In the genomic region with DNA sequence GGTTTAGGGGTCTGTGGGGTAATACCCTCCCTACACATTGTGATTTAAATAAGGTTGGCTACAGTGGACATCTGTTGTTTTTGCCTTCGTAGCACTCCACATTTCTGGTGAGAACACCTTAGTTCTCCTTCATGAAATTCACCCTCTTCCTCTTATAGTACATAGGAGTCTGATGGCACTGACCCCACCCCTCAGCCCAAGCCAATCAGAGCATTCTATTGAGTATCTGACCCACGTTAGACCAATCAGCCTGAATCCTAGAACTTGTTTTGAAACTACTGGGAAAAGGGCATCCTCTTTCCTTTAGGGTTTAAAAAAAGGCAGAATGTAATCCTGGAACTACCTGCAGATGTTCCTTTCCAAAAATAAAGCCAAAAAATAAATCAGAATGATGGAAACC, we compare ENCODE assay signal across 12 cellular contexts. TPM values are rescaled to one million over a fixed set of nuclear protein-coding genes. Genes with fewer than 3 reads are reported as not detected.
"Had no signal": no experiment of that assay in that cellular context is flagged by ENCODE, and none has a peak within 500 bp of the region (broad histone marks: within the 10 kb centered on the region; RNA-seq: fewer than 3 reads in every experiment).

No MANE protein-coding gene starts in this region.

- ATAC-seq: HCT116, HepG2 had no signal

- H3K4me3 Mint-ChIP-seq: HFFc6, IgD-negative memory B cell had no signal

- H3K36me3 Mint-ChIP-seq: IgD-negative memory B cell had no signal

- H3K4me1 Mint-ChIP-seq: IgD-negative memory B cell had no signal

- DNase-seq: GOT3, H7, HFFc6, Karpas-422, KBM-7 had no signal

- H3K4me2 ChIP-seq: KMS-11 had no signal

- H3K4me1 ChIP-seq: HAP-1 had no signal

- H3K27ac ChIP-seq: KMS-11 had no signal

- H3K9me3 Mint-ChIP-seq: HFFc6 had no signal

- H3K4me3 ChIP-seq: HAP-1 had no signal

- H3K27ac Mint-ChIP-seq: HFFc6, IgD-negative memory B cell had no signal

- H3K27me3 Mint-ChIP-seq: IgD-negative memory B cell had no signal

RNA-seq across cellular contexts. Expression of gene LRRC9, which starts 15.8 kb away (rescaled TPM):
- total RNA-seq: H4, HFFc6, HT-29 had no signal
- polyA plus RNA-seq: IgD-negative memory B cell had no signal

RNA-seq across cellular contexts. Expression of gene RTN1, which starts 33.6 kb away (rescaled TPM):
- total RNA-seq: HT-29 had no signal
